In genomic region chr2:154307007-154307406, GRCh38 we compare ENCODE assay signal across 16 cellular contexts.
A peak's percentile ranks its signal among the peaks of the same experiment; 100 is the strongest.
DNase-seq lines count a peak whose midpoint lies in the region; ATAC-seq and TF ChIP-seq lines count a peak whose summit lies in the region.
"Had no signal": no experiment of that assay in that cellular context is flagged by ENCODE, and none has a peak within 500 bp of the region (broad histone marks: within the 10 kb centered on the region; RNA-seq: fewer than 3 reads in every experiment).

No MANE protein-coding gene starts in this region.

- no peaks in the 10 kb centered on the region for H3K36me3 ChIP-seq in trophoblast cell (ENCODE audit: control insufficient read depth in 1 of 2, insufficient read depth in 2 of 2, low read length in 2 of 2)
- H3K36me3 ChIP-seq in SJCRH30, result no peaks in the 10 kb centered on the region
- no peaks in the 10 kb centered on the region for H3K36me3 ChIP-seq in heart left ventricle

- H3K4me3 ChIP-seq in trophoblast cell (ENCODE audit: low read depth, low read length) (no peak overlapping the region), SJCRH30 (no peak overlapping the region), heart left ventricle (no peak overlapping the region)
- H3K4me3 ChIP-seq: GM12878 had no signal

- no peak overlapping the region for H2AK5ac ChIP-seq in trophoblast cell (ENCODE audit: low read length)

- H4K12ac ChIP-seq in trophoblast cell (ENCODE audit: low read depth, low read length), result no peak overlapping the region

- H3K4me2 ChIP-seq in trophoblast cell (ENCODE audit: low read length), result no peak overlapping the region

- H3K79me2 ChIP-seq in trophoblast cell (ENCODE audit: control insufficient read depth, insufficient read depth, low read length, poor library complexity), result no peaks in the 10 kb centered on the region

- H3K27ac ChIP-seq in trophoblast cell (ENCODE audit: low read depth, low read length) (peak overlapping the region; percentile 76), SJCRH30 (no peak overlapping the region), heart left ventricle (no peak overlapping the region)

- H3K9ac ChIP-seq in trophoblast cell (ENCODE audit: low read length), result no peak overlapping the region

- no peak for TF ChIP-seq POLR2A in heart left ventricle (IDR thresholded peaks at IDR 0.05)

- DNase-seq in G401 (ENCODE audit: low spot score), result peak; percentile 27
- peak; percentile 4 for DNase-seq in NCI-H69 (lab: John Stamatoyannopoulos, UW)
- DNase-seq in left kidney (ENCODE audit: low read depth, low spot score), result peak; percentile 3
- DNase-seq in trophoblast cell, result no peak
- DNase-seq in SJCRH30, result no peak
- no peak for DNase-seq in OCI-M2 (lab: John Stamatoyannopoulos, UW; ENCODE audit: unreplicated experiment)
- no peak for DNase-seq in heart left ventricle
- no peak for DNase-seq in HCEC 1CT
- DNase-seq: C1 segment of cervical spinal cord; Calu3; CD4-positive, alpha-beta T cell; DMS 273 treated with DMSO at 0.1 percent for 48 hours; GOT3 had no signal

- H4K8ac ChIP-seq in trophoblast cell (ENCODE audit: low read depth, low read length), result no peak overlapping the region

- no peak for TF ChIP-seq CTCF in heart left ventricle (IDR thresholded peaks at IDR 0.05)

- H3K4me1 ChIP-seq in trophoblast cell (ENCODE audit: control insufficient read depth in 1 of 2, insufficient read depth in 2 of 2, low read length in 2 of 2), result peaks cover 0 to 2% of the 10 kb centered on the region in 2 experiments
- no peaks in the 10 kb centered on the region for H3K4me1 ChIP-seq in SJCRH30
- H3K4me1 ChIP-seq in heart left ventricle, result no peaks in the 10 kb centered on the region

- no peak overlapping the region for H3K18ac ChIP-seq in trophoblast cell (ENCODE audit: low read length)

- H3K79me1 ChIP-seq in trophoblast cell (ENCODE audit: low read length), result peaks cover 2% of the 10 kb centered on the region

- no peak overlapping the region for H3K4ac ChIP-seq in trophoblast cell (ENCODE audit: low read depth, low read length)

- no peak overlapping the region for H3K14ac ChIP-seq in trophoblast cell (ENCODE audit: low read length)

- no peak overlapping the region for H2BK120ac ChIP-seq in trophoblast cell (ENCODE audit: insufficient read depth, low read length, poor library complexity)

- intact Hi-C loops in heart left ventricle (cut with DNase I), result no loop called here

- H3K9me3 ChIP-seq in trophoblast cell (ENCODE audit: insufficient read depth, low read depth, low read length) (no peaks in the 10 kb centered on the region), SJCRH30 (replicated peaks) (no peaks in the 10 kb centered on the region), heart left ventricle (no peaks in the 10 kb centered on the region)

- H2BK5ac ChIP-seq in trophoblast cell (ENCODE audit: low read depth, low read length, poor library complexity), result no peak overlapping the region

- H2BK12ac ChIP-seq in trophoblast cell (ENCODE audit: low read length), result no peak overlapping the region

- H3K27me3 ChIP-seq in trophoblast cell (ENCODE audit: insufficient read depth, low read length), result no peaks in the 10 kb centered on the region
- no peaks in the 10 kb centered on the region for H3K27me3 ChIP-seq in SJCRH30
- no peaks in the 10 kb centered on the region for H3K27me3 ChIP-seq in heart left ventricle

- ATAC-seq in heart left ventricle, result no peak
- ATAC-seq: GM12878, HCT116, HepG2 had no signal

- in situ Hi-C loops in G401 (cut with HindIII; ENCODE audit: low sequenced_read_pairs), result no loop called here

- no peak overlapping the region for H4K91ac ChIP-seq in trophoblast cell (ENCODE audit: low read depth, low read length)

- no peak overlapping the region for H3K23ac ChIP-seq in trophoblast cell (ENCODE audit: low read length)

- no peak overlapping the region for H2AFZ ChIP-seq in trophoblast cell (ENCODE audit: insufficient read depth, low read length, poor library complexity)

- no CpG with 5 or more reads among the region's 1 CpG for WGBS in trophoblast cell (ENCODE audit: extremely low coverage, insufficient coverage, insufficient read length)
- WGBS in heart left ventricle, 4 donors, result 73 to 84% (median 77%) methylated on average over 1 of the region's 1 CpG

Comparison
In these comparisons a context has a peak if more than half of its experiments do, and no peak if none do; other contexts are left out.
1. DNase-seq: peak in G401 (single experiment), NCI-H69 (single experiment) and left kidney (single experiment); none in trophoblast cell (0 of 2), SJCRH30 (0 of 2), OCI-M2 (single experiment), heart left ventricle (0 of 5) and HCEC 1CT (single experiment).